Comparison of ENCODE assay signal across 20 cellular contexts in the genomic region with DNA sequence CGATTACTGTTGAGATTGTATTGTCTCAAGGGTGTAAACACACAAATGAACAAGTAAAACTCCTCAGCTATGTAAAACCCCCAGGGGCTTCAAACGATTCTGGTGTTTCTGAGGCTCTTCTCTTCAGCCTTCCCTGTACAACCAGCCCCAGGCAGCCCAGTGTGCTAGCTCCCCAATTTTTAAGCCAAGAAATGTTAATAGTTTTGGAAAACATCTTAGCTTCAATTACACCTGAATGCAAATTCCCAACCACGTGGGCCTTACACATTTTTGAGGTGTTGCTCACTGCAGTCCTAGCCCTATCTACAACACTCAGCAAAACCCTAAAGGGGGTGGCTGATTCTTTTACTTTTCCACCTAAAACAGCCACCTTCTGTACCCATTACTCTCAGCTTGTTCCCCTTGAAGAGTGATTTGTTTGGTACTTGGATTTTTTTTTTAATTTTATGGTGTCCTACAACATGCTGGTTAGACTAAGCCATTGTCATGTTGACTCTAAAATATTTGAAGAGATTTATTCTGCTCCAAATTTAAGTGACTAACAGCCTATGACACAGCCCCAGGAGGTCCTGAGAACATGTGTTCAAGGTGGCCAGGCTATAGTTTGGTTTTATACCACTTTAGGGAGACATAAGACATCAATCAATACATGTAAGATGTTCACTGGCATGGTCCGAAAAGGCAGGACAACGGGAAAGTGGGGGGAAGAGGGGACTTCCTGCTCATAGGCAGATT.
"Had no signal": no experiment of that assay in that cellular context is flagged by ENCODE, and none has a peak within 500 bp of the region (broad histone marks: within the 10 kb centered on the region; RNA-seq: fewer than 3 reads in every experiment).

No MANE protein-coding gene starts in this region.

- H3K36me3 ChIP-seq: gastrocnemius medialis had no signal

- H3K27me3 Mint-ChIP-seq: activated naive CD8-positive, alpha-beta T cell; effector memory CD8-positive, alpha-beta T cell; stimulated activated naive CD8-positive, alpha-beta T cell treated with anti-CD3 and anti-CD28 coated beads, Interleukin-15, Interleukin-2, amounts not matched to agents 100 ng/mL and 50 ng/mL, for 24 hours; type B pancreatic cell had no signal

- ATAC-seq: activated CD8-positive, alpha-beta T cell treated with anti-CD3 and anti-CD28 coated beads, Interleukin-2, amount 10 ng/mL, durations not matched to agents 7 days and 5 days; effector memory CD8-positive, alpha-beta T cell; gastrocnemius medialis; left ventricle myocardium superior; natural killer cell; right cardiac atrium had no signal

- H3K4me3 Mint-ChIP-seq: activated CD4-positive, alpha-beta T cell treated with anti-CD3 and anti-CD28 coated beads, Interleukin-2, amount 10 ng/mL, durations not matched to agents 24 days and 14 days; activated naive CD8-positive, alpha-beta T cell; natural killer cell; stimulated activated naive CD8-positive, alpha-beta T cell treated with anti-CD3 and anti-CD28 coated beads, Interleukin-15, Interleukin-2, amounts not matched to agents 100 ng/mL and 50 ng/mL, for 24 hours; type B pancreatic cell had no signal

- H3K27ac Mint-ChIP-seq: activated CD4-positive, alpha-beta T cell treated with anti-CD3 and anti-CD28 coated beads, Interleukin-2, amount 10 ng/mL, durations not matched to agents 24 days and 14 days; activated naive CD8-positive, alpha-beta T cell; stimulated activated naive CD8-positive, alpha-beta T cell treated with anti-CD3 and anti-CD28 coated beads, Interleukin-15, Interleukin-2, amounts not matched to agents 100 ng/mL and 50 ng/mL, for 24 hours; type B pancreatic cell had no signal

- DNase-seq: activated CD4-positive, alpha-beta T cell treated with anti-CD3 and anti-CD28 coated beads, Interleukin-2, amount 10 ng/mL, durations not matched to agents 24 days and 14 days; activated CD4-positive, CD25-positive, alpha-beta regulatory T cell; activated CD8-positive, alpha-beta memory T cell treated with anti-CD3 and anti-CD28 coated beads, Interleukin-2, amount 50 U/mL, for 4 hours; activated CD8-positive, alpha-beta T cell treated with anti-CD3 and anti-CD28 coated beads, Interleukin-2, amount 10 ng/mL, durations not matched to agents 7 days and 5 days; activated effector memory CD4-positive, alpha-beta T cell treated with anti-CD3 and anti-CD28 coated beads, Interleukin-2, amount 50 U/mL, for 16 hours; activated T-cell treated with anti-CD3 and anti-CD28 coated beads, Interleukin-2, amount 50 U/mL, for 48 hours; amygdala; dermis blood vessel endothelial cell; effector memory CD8-positive, alpha-beta T cell; gastrocnemius medialis; left ventricle myocardium superior; mesenchymal stem cell; natural killer cell; nucleus accumbens; right cardiac atrium; stimulated activated CD4-positive, alpha-beta T cell treated with anti-CD3 and anti-CD28 coated beads, Interleukin-4, amount 100 ng/mL, for 24 hours had no signal

- H3K36me3 Mint-ChIP-seq: activated naive CD8-positive, alpha-beta T cell; natural killer cell; type B pancreatic cell had no signal

- H3K4me3 ChIP-seq: gastrocnemius medialis, skin epidermis had no signal

- H3K27ac ChIP-seq: gastrocnemius medialis had no signal

- H3K9me3 Mint-ChIP-seq: activated CD4-positive, alpha-beta T cell treated with anti-CD3 and anti-CD28 coated beads, Interleukin-2, amount 10 ng/mL, durations not matched to agents 24 days and 14 days; effector memory CD8-positive, alpha-beta T cell; natural killer cell; stimulated activated naive CD8-positive, alpha-beta T cell treated with anti-CD3 and anti-CD28 coated beads, Interleukin-15, Interleukin-2, amounts not matched to agents 100 ng/mL and 50 ng/mL, for 24 hours; type B pancreatic cell had no signal

- H3K9me3 ChIP-seq: gastrocnemius medialis had no signal
